Comparison of ENCODE assay signal across 20 cellular contexts in the genomic region with DNA sequence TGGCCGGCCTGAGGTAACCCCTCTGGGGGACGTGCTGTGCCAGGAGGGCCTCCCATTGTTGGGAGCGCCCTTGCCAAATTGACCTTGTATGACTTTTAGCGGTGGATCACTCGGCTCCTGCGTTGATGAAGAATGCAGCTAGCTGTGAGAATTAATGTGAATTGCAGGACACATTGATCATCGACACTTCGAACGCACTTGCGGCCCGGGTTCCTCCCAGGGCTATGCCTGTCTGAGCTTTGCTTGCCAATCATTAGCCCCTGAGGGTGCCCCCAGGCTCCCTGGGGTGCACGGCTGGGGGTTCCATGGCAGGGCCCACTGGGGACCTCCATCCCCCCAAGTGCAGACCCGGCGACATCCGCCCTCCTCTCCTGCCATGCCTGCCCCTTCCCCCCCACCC.
"Had no signal": no experiment of that assay in that cellular context is flagged by ENCODE, and none has a peak within 500 bp of the region (broad histone marks: within the 10 kb centered on the region; RNA-seq: fewer than 3 reads in every experiment).

No MANE protein-coding gene starts in this region.

- ATAC-seq: activated CD8-positive, alpha-beta T cell treated with anti-CD3 and anti-CD28 coated beads, Interleukin-2, amount 10 ng/mL, durations not matched to agents 7 days and 5 days; activated T-cell treated with anti-CD3 and anti-CD28 coated beads, Interleukin-2, amount 50 U/mL, for 4 hours; left lung; SK-N-SH treated with all-trans-retinoic acid at 6 μM for 48 hours; T-cell had no signal

- H3K4me3 Mint-ChIP-seq: activated B cell treated with CpG ODN at 0.5 μM for 24 hours; activated CD4-positive, alpha-beta T cell treated with anti-CD3 and anti-CD28 coated beads, Interleukin-2, amount 10 ng/mL, durations not matched to agents 24 days and 14 days; activated CD8-positive, alpha-beta T cell treated with anti-CD3 and anti-CD28 coated beads, Interleukin-2, amount 10 ng/mL, durations not matched to agents 7 days and 5 days; activated naive CD4-positive, alpha-beta T cell treated with anti-CD3 and anti-CD28 coated beads, Interleukin-2, amount 50 U/mL, for 24 hours; activated T-cell treated with anti-CD3 and anti-CD28 coated beads, Interleukin-2, amount 50 U/mL, for 4 hours; nephron progenitor cell; stimulated activated naive CD8-positive, alpha-beta T cell treated with anti-CD3 and anti-CD28 coated beads, Interleukin-15, Interleukin-2, amounts not matched to agents 100 ng/mL and 50 ng/mL, for 24 hours; T-cell had no signal

- H3K4me1 ChIP-seq: left lung, suprapubic skin, transverse colon had no signal

- H3K36me3 Mint-ChIP-seq: activated naive CD4-positive, alpha-beta T cell treated with anti-CD3 and anti-CD28 coated beads, Interleukin-2, amount 50 U/mL, for 24 hours had no signal

- DNase-seq: activated B cell treated with CpG ODN at 0.5 μM for 24 hours; activated CD4-positive, alpha-beta T cell treated with anti-CD3 and anti-CD28 coated beads, Interleukin-2, amount 10 ng/mL, durations not matched to agents 24 days and 14 days; activated CD8-positive, alpha-beta memory T cell treated with anti-CD3 and anti-CD28 coated beads, Interleukin-2, amount 50 U/mL, for 4 hours; activated CD8-positive, alpha-beta T cell treated with anti-CD3 and anti-CD28 coated beads, Interleukin-2, amount 10 ng/mL, durations not matched to agents 7 days and 5 days; activated T-cell treated with anti-CD3 and anti-CD28 coated beads, Interleukin-2, amount 50 U/mL, for 4 hours; foreskin fibroblast; hypothalamus; nephron progenitor cell; retina; stimulated activated CD4-positive, alpha-beta T cell treated with anti-CD3 and anti-CD28 coated beads, Interleukin-15, amount 100 ng/mL, for 24 hours; stimulated activated CD4-positive, alpha-beta T cell treated with anti-CD3 and anti-CD28 coated beads, Interleukin-2, amount 100 ng/mL, for 48 hours; T-cell; transverse colon had no signal

- H3K9me3 Mint-ChIP-seq: activated naive CD4-positive, alpha-beta T cell treated with anti-CD3 and anti-CD28 coated beads, Interleukin-2, amount 50 U/mL, for 24 hours; stimulated activated naive CD8-positive, alpha-beta T cell treated with anti-CD3 and anti-CD28 coated beads, Interleukin-15, Interleukin-2, amounts not matched to agents 100 ng/mL and 50 ng/mL, for 24 hours had no signal

- H3K27ac Mint-ChIP-seq: activated B cell treated with CpG ODN at 0.5 μM for 24 hours; activated CD4-positive, alpha-beta T cell treated with anti-CD3 and anti-CD28 coated beads, Interleukin-2, amount 10 ng/mL, durations not matched to agents 24 days and 14 days; activated CD8-positive, alpha-beta T cell treated with anti-CD3 and anti-CD28 coated beads, Interleukin-2, amount 10 ng/mL, durations not matched to agents 7 days and 5 days; activated naive CD4-positive, alpha-beta T cell treated with anti-CD3 and anti-CD28 coated beads, Interleukin-2, amount 50 U/mL, for 24 hours; nephron progenitor cell; stimulated activated naive CD8-positive, alpha-beta T cell treated with anti-CD3 and anti-CD28 coated beads, Interleukin-15, Interleukin-2, amounts not matched to agents 100 ng/mL and 50 ng/mL, for 24 hours; T-cell had no signal

- H3K4me1 Mint-ChIP-seq: activated B cell treated with CpG ODN at 0.5 μM for 24 hours; activated CD4-positive, alpha-beta T cell treated with anti-CD3 and anti-CD28 coated beads, Interleukin-2, amount 10 ng/mL, durations not matched to agents 24 days and 14 days; activated naive CD4-positive, alpha-beta T cell treated with anti-CD3 and anti-CD28 coated beads, Interleukin-2, amount 50 U/mL, for 24 hours; nephron progenitor cell; T-cell had no signal

- H3K9me3 ChIP-seq: suprapubic skin, transverse colon had no signal

- H3K27ac ChIP-seq: epithelial cell of prostate, left lung, suprapubic skin, transverse colon had no signal

- H3K4me3 ChIP-seq: left lung, suprapubic skin, transverse colon had no signal

- H3K36me3 ChIP-seq: left lung, suprapubic skin, transverse colon had no signal

- H3K27me3 ChIP-seq: left lung, suprapubic skin, transverse colon had no signal

- FAIRE-seq: keratinocyte had no signal

- H3K27me3 Mint-ChIP-seq: activated B cell treated with CpG ODN at 0.5 μM for 24 hours; activated CD4-positive, alpha-beta T cell treated with anti-CD3 and anti-CD28 coated beads, Interleukin-2, amount 10 ng/mL, durations not matched to agents 24 days and 14 days; activated naive CD4-positive, alpha-beta T cell treated with anti-CD3 and anti-CD28 coated beads, Interleukin-2, amount 50 U/mL, for 24 hours; stimulated activated naive CD8-positive, alpha-beta T cell treated with anti-CD3 and anti-CD28 coated beads, Interleukin-15, Interleukin-2, amounts not matched to agents 100 ng/mL and 50 ng/mL, for 24 hours; T-cell had no signal
